Comparison of ENCODE assay signal across 11 cellular contexts in the genomic region with DNA sequence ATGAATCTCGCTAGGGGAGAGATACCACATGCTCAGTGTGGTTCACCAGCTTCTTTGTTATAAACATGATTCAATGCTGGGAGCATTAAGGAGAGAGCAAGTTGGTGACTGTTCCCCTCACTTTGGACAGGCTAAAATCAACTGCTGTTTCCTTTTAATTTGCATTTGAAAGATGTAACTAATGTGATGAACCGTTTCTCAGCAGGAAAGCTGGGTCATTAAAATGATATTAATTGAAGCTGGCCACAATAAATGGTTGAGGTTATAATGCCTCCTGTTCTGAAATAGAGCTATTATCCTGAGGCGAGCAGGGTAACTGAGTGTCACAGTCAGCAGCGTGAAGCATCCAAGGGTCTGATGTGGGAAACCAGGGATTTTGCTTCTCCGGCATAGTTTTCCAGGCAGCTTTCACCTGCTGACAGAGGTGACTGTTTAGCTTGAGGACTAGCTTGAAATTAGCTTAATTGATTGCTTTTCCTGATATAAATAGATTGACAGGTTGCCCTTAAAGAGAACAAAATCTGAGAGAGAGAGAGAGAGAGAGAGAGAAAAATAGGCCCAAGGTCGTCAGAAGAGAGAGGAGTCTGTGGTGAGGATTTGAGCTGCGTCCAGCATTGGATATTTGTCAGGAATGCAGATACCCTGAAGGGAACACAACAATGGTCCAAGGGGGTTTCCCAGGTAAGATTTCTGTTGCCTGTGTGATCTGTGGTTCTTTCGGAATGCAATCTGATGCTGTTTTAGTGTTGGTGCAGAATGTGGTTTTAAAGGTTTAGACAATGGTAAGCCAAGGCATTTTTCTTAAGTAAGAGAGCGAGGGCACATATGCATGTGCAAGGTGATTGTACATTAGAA.
DNase-seq lines count a peak whose midpoint lies in the region; ATAC-seq and TF ChIP-seq lines count a peak whose summit lies in the region.
"Had no signal": no experiment of that assay in that cellular context is flagged by ENCODE, and none has a peak within 500 bp of the region (broad histone marks: within the 10 kb centered on the region; RNA-seq: fewer than 3 reads in every experiment).

No MANE protein-coding gene starts in this region.

- no peak overlapping the region for H2BK120ac ChIP-seq in mesendoderm (ENCODE audit: low read depth, low read length)

- H3K56ac ChIP-seq in mesendoderm (ENCODE audit: low read length): no peak overlapping the region

- H3K4me1 ChIP-seq in ectodermal cell (ENCODE audit: control insufficient read depth, insufficient read depth, low read length) (peaks cover 5% of the 10 kb centered on the region), mesendoderm (ENCODE audit: control insufficient read depth, low read depth, low read length) (peaks cover 2% of the 10 kb centered on the region)
- H3K4me1 ChIP-seq: BLaER1 had no signal

- H4K8ac ChIP-seq in mesendoderm (ENCODE audit: low read depth, low read length): no peak overlapping the region

- H3K27ac ChIP-seq in ectodermal cell (ENCODE audit: insufficient read depth, low read depth, low read length, poor library complexity, severe bottlenecking): peak overlapping the region; percentile 38
- H3K27ac ChIP-seq in mesendoderm (ENCODE audit: low read depth, low read length): peak overlapping the region; percentile 70
- no peak overlapping the region for H3K27ac ChIP-seq in coronary artery
- H3K27ac ChIP-seq: BLaER1 had no signal

- H3K9ac ChIP-seq in mesendoderm (ENCODE audit: low read length): no peak overlapping the region
- H3K9ac ChIP-seq: BLaER1 had no signal

- H2BK5ac ChIP-seq in mesendoderm (ENCODE audit: low read length): no peak overlapping the region

- no peaks in the 10 kb centered on the region for H3K9me3 ChIP-seq in ectodermal cell (ENCODE audit: control insufficient read depth, low read length)
- H3K9me3 ChIP-seq: BLaER1 had no signal

- no peaks in the 10 kb centered on the region for H3K79me2 ChIP-seq in mesendoderm (ENCODE audit: control insufficient read depth, insufficient read depth, low read length)

- H3K9me3 Mint-ChIP-seq in activated naive CD4-positive, alpha-beta T cell treated with anti-CD3 and anti-CD28 coated beads, Interleukin-2, amount 50 U/mL, for 72 hours: no peaks in the 10 kb centered on the region

- no peak overlapping the region for H4K5ac ChIP-seq in mesendoderm (ENCODE audit: low read length)

- H3K4ac ChIP-seq in mesendoderm (ENCODE audit: low read depth, low read length): no peak overlapping the region

- no peak overlapping the region for H3K4me2 ChIP-seq in mesendoderm (ENCODE audit: low read length)
- H3K4me2 ChIP-seq: BLaER1 had no signal

- no peak for ATAC-seq in HG02763 (IDR thresholded peaks at IDR 0.05; ENCODE audit: unreplicated experiment)
- ATAC-seq in activated naive CD4-positive, alpha-beta T cell treated with anti-CD3 and anti-CD28 coated beads, Interleukin-2, amount 50 U/mL, for 72 hours: no peak

- no peaks in the 10 kb centered on the region for H3K79me1 ChIP-seq in mesendoderm (ENCODE audit: low read length)

- H3K36me3 Mint-ChIP-seq in activated naive CD4-positive, alpha-beta T cell treated with anti-CD3 and anti-CD28 coated beads, Interleukin-2, amount 50 U/mL, for 72 hours: no peaks in the 10 kb centered on the region

- H3K36me3 ChIP-seq in ectodermal cell (ENCODE audit: control insufficient read depth, insufficient read depth, low read length) (no peaks in the 10 kb centered on the region), mesendoderm (ENCODE audit: control insufficient read depth, insufficient read depth, low read length) (no peaks in the 10 kb centered on the region)
- H3K36me3 ChIP-seq: BLaER1 had no signal

- H3K18ac ChIP-seq in mesendoderm (ENCODE audit: low read length): peak overlapping the region; percentile 60

- H3K27me3 ChIP-seq in ectodermal cell (ENCODE audit: control insufficient read depth, insufficient read depth, low read length, poor library complexity, severe bottlenecking) (no peaks in the 10 kb centered on the region), mesendoderm (ENCODE audit: insufficient read depth, low read length, poor library complexity) (no peaks in the 10 kb centered on the region)
- H3K27me3 ChIP-seq: BLaER1 had no signal

- WGBS in ectodermal cell, 2 experiments: 28 to 30% methylated on average over 9 of the region's 9 CpGs
- WGBS in mesendoderm (ENCODE audit: extremely low coverage, insufficient coverage, low lambda C conversion rate): no CpG with 5 or more reads among the region's 9 CpGs

- no peak for TF ChIP-seq CTCF in coronary artery (IDR thresholded peaks at IDR 0.05)

- DNase-seq in ELR (ENCODE audit: low read depth) (peak; percentile 57), NCI-H748 (lab: John Stamatoyannopoulos, UW; ENCODE audit: unreplicated experiment) (peak; percentile 61), mesendoderm (peak; percentile 78), NCI-H1092 treated with DMSO at 0.1 percent for 48 hours (lab: John Stamatoyannopoulos, UW) (no peak), coronary artery (ENCODE audit: low spot score) (no peak)
- DNase-seq in activated naive CD4-positive, alpha-beta T cell treated with anti-CD3 and anti-CD28 coated beads, Interleukin-2, amount 50 U/mL, for 72 hours (ENCODE audit: low spot score in 2 of 2): no peak
- DNase-seq: OCI-M1; stimulated activated CD4-positive, alpha-beta T cell treated with anti-CD3 and anti-CD28 coated beads, Interleukin-2, amount 100 ng/mL, for 24 hours had no signal

- no peak overlapping the region for H2AK5ac ChIP-seq in mesendoderm (ENCODE audit: low read length)

- no peak overlapping the region for H3K27ac Mint-ChIP-seq in activated naive CD4-positive, alpha-beta T cell treated with anti-CD3 and anti-CD28 coated beads, Interleukin-2, amount 50 U/mL, for 72 hours

- H3K23ac ChIP-seq in mesendoderm (ENCODE audit: low read length): no peak overlapping the region

- H3K4me3 ChIP-seq in ectodermal cell (ENCODE audit: insufficient read depth, low read depth, low read length) (no peak overlapping the region), mesendoderm (ENCODE audit: low read length) (no peak overlapping the region), coronary artery (no peak overlapping the region)
- H3K4me3 ChIP-seq: BLaER1 had no signal

- H2BK15ac ChIP-seq in mesendoderm (replicated peaks; ENCODE audit: low read depth): no peak overlapping the region

Comparison
In these comparisons a context has a peak if more than half of its experiments do, and no peak if none do; other contexts are left out.
1. DNase-seq: peak in ELR (single experiment), NCI-H748 (single experiment) and mesendoderm (single experiment); none in NCI-H1092 treated with DMSO at 0.1 percent for 48 hours (single experiment), activated naive CD4-positive, alpha-beta T cell treated with anti-CD3 and anti-CD28 coated beads, Interleukin-2, amount 50 U/mL, for 72 hours (0 of 2) and coronary artery (single experiment).
2. H3K27ac ChIP-seq: peak in ectodermal cell (single experiment) and mesendoderm (single experiment); none in coronary artery (0 of 2).